In the genomic region with DNA sequence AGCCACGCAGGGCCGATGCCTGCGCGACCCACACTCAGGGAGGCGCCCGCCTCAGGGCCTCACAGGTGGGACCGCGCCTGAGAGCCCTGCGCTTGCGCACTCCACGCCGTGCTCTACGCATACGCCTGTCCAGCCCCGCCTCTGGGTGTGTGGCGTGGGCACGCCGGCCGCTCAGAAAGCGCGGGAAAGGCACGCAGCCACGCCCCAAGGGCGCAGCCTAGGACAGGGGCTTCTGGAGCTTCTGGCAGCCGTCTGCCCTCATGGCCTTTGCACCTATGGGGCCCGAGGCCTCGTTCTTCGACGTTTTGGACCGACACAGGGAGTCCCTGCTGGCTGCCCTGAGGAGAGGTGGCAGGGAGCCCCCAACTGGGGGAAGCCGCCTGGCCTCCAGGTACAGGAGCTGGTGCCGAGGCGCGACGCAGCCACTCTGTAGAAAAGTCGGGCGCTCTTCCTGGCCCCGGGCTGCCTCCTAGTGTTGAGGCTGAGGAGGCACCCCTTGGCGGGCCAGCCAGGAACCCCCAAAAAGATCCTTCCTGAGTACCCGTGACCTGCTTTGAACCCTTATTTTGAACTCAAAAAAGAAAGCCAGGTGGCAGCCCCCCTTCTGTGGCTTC, we compare ENCODE assay signal across 14 cellular contexts. TPM values are rescaled to one million over a fixed set of nuclear protein-coding genes. Genes with fewer than 3 reads are reported as not detected.
A peak's percentile ranks its signal among the peaks of the same experiment; 100 is the strongest.
DNase-seq lines count a peak whose midpoint lies in the region; ATAC-seq, FAIRE-seq and TF ChIP-seq lines count a peak whose summit lies in the region.
"Had no signal": no experiment of that assay in that cellular context is flagged by ENCODE, and none has a peak within 500 bp of the region (broad histone marks: within the 10 kb centered on the region; RNA-seq: fewer than 3 reads in every experiment).

Gene SPO11, plus strand, starts transcription at position 196 of the 614 bp plus-strand sequence. Its CDS starts 65 bp downstream, at position 261.

- peak; percentile 74 to 90 (median 81) for TF ChIP-seq CTCF in H1 (IDR thresholded peaks at IDR 0.05; ENCODE audit: control extremely low read depth in 1 of 3, insufficient read depth in 1 of 3, low read depth in 1 of 3, low read length in 3 of 3)
- peak; percentile 48 for TF ChIP-seq CTCF in nephron progenitor cell (IDR thresholded peaks at IDR 0.05)

- no peak within 1 kb of the TSS for H3K4me3 Mint-ChIP-seq in nephron progenitor cell
- H3K4me3 Mint-ChIP-seq in effector memory CD8-positive, alpha-beta T cell: no peak within 1 kb of the TSS
- H3K4me3 Mint-ChIP-seq: activated T-cell treated with anti-CD3 and anti-CD28 coated beads, Interleukin-2, amount 50 U/mL, for 24 hours; CD8-positive, alpha-beta T cell had no signal

- H3K27ac Mint-ChIP-seq in nephron progenitor cell: no peak within 1 kb of the TSS
- no peak within 1 kb of the TSS for H3K27ac Mint-ChIP-seq in effector memory CD8-positive, alpha-beta T cell
- H3K27ac Mint-ChIP-seq: activated T-cell treated with anti-CD3 and anti-CD28 coated beads, Interleukin-2, amount 50 U/mL, for 24 hours; CD8-positive, alpha-beta T cell had no signal

- CTCF ChIA-PET in H1 (lab: Charles Lee; ENCODE audit: partially characterized antibody): interaction anchor here (0.6 to 12.8 kb wide), 54 partner anchors 10 to 803 kb away, joined by 3 to 150 read pairs (median 6); no protein-coding TSS in a partner anchor

- no peaks in the 10 kb centered on the region for H3K23me2 ChIP-seq in H1 (ENCODE audit: low read depth, low read length)

- peaks cover 13% of the 10 kb centered on the region for H3K27me3 Mint-ChIP-seq in nephron progenitor cell (ENCODE audit: low read depth, poor library complexity)
- H3K27me3 Mint-ChIP-seq in effector memory CD8-positive, alpha-beta T cell: peaks cover 24 to 56% of the 10 kb centered on the region in 2 donors

- H2BK12ac ChIP-seq in H1 (ENCODE audit: low read depth, low read length): no peak within 1 kb of the TSS; the same call in 1 of the 2 replicates

- FAIRE-seq in HTR-8/SVneo (lab: Jason Lieb, UNC) (peak; percentile 31), H1 (lab: Jason Lieb, UNC) (no peak)

- no peak within 1 kb of the TSS for H4K5ac ChIP-seq in H1 (ENCODE audit: insufficient read length, low read depth, low read length)

- no peak within 1 kb of the TSS for H3K14ac ChIP-seq in H1 (ENCODE audit: insufficient read length)

- peaks cover 32% of the 10 kb centered on the region for H3K4me1 Mint-ChIP-seq in nephron progenitor cell
- H3K4me1 Mint-ChIP-seq in effector memory CD8-positive, alpha-beta T cell (ENCODE audit: low read depth in 2 of 2): no peaks in the 10 kb centered on the region

- no peak for TF ChIP-seq POLR2A in H1 (IDR thresholded peaks at IDR 0.05; ENCODE audit: control extremely low read depth in 1 of 2, low read depth in 2 of 2, low read length in 2 of 2)

- ATAC-seq in effector memory CD8-positive, alpha-beta T cell (replicated peaks): no peak
- no peak for ATAC-seq in HG03571 (IDR thresholded peaks at IDR 0.05; ENCODE audit: unreplicated experiment)
- ATAC-seq: CD8-positive, alpha-beta T cell had no signal

- no peaks in the 10 kb centered on the region for H3K79me2 ChIP-seq in H1 (ENCODE audit: control insufficient read depth in 1 of 2, insufficient read depth in 2 of 2, low read length in 2 of 2)

- POLR2A ChIA-PET in H1 (lab: Charles Lee; ENCODE audit: partially characterized antibody): interaction anchor here (1.0 kb wide), 1 partner anchor 67 kb away, joined by 3 read pairs; no protein-coding TSS in a partner anchor

- no peaks in the 10 kb centered on the region for H3K36me3 ChIP-seq in H1 (ENCODE audit: control insufficient read depth in 2 of 4, insufficient read depth in 4 of 4, low read length in 3 of 4)

- peaks cover 0 to 7% (median 2%) of the 10 kb centered on the region in 4 experiments; a peak in 1 of 7 replicates for H3K4me1 ChIP-seq in H1 (replicated peaks in 1 of 4; ENCODE audit: control insufficient read depth in 3 of 4, insufficient read depth in 4 of 4, low read length in 3 of 4)

- no peak within 1 kb of the TSS for H3K9ac ChIP-seq in H1 (replicated peaks in 1 of 4; ENCODE audit: extremely low read depth in 1 of 4, low read depth in 3 of 4, low read length in 3 of 4)

- no peak within 1 kb of the TSS for H3K4ac ChIP-seq in H1 (replicated peaks; ENCODE audit: insufficient read length, low read depth, low read length)

- H2BK20ac ChIP-seq in H1 (ENCODE audit: low read length): no peak within 1 kb of the TSS

- H3K36me3 Mint-ChIP-seq in nephron progenitor cell (ENCODE audit: low read depth): no peaks in the 10 kb centered on the region
- no peaks in the 10 kb centered on the region for H3K36me3 Mint-ChIP-seq in effector memory CD8-positive, alpha-beta T cell (ENCODE audit: insufficient read depth)
- H3K36me3 Mint-ChIP-seq: CD8-positive, alpha-beta T cell had no signal

- H2BK5ac ChIP-seq in H1 (ENCODE audit: low read depth, low read length): no peak within 1 kb of the TSS

- H3K9me3 Mint-ChIP-seq in nephron progenitor cell: no peaks in the 10 kb centered on the region
- no peaks in the 10 kb centered on the region for H3K9me3 Mint-ChIP-seq in effector memory CD8-positive, alpha-beta T cell
- H3K9me3 Mint-ChIP-seq: activated T-cell treated with anti-CD3 and anti-CD28 coated beads, Interleukin-2, amount 50 U/mL, for 24 hours had no signal

- no peak within 1 kb of the TSS for H4K91ac ChIP-seq in H1 (replicated peaks; ENCODE audit: insufficient read length, low read length)

- H4K8ac ChIP-seq in H1 (ENCODE audit: extremely low read depth, insufficient read depth, low read length): peak within 1 kb of the TSS; percentile 64; the same call in 1 of the 2 replicates

- H2AFZ ChIP-seq in H1 (ENCODE audit: low read length): peak within 1 kb of the TSS; percentile 28; the same call in 1 of the 2 replicates

- no peak within 1 kb of the TSS for H3K18ac ChIP-seq in H1 (ENCODE audit: extremely low read depth, low read length)

- no peak for TF ChIP-seq EP300 in H1 (IDR thresholded peaks at IDR 0.05; ENCODE audit: borderline replicate concordance in 1 of 2, low read depth in 2 of 2, low read length in 2 of 2)

- no peak within 1 kb of the TSS for H2AK5ac ChIP-seq in H1 (ENCODE audit: low read depth, low read length)

- H3K23ac ChIP-seq in H1 (ENCODE audit: insufficient read length): no peak within 1 kb of the TSS

- H3K27me3 ChIP-seq in H1 (replicated peaks in 1 of 4; ENCODE audit: control insufficient read depth in 3 of 4, extremely low read depth in 1 of 4, insufficient read depth in 3 of 4, low read length in 3 of 4): peaks cover 0 to 3% (median 0%) of the 10 kb centered on the region in 4 experiments; a peak in 2 of 7 replicates

- no peak within 1 kb of the TSS; the same call in 1 of the 2 replicates for H2BK15ac ChIP-seq in H1 (ENCODE audit: low read length)

- TF ChIP-seq RAD21 in H1 (IDR thresholded peaks at IDR 0.05 in 1 of 2, conservative IDR thresholded peaks at IDR 0.05 in 1 of 2; ENCODE audit: low read depth in 2 of 2, low read length in 2 of 2): peak; percentile 89 to 92

- no peaks in the 10 kb centered on the region for H3K79me1 ChIP-seq in H1 (ENCODE audit: low read depth, low read length)

- H4K20me1 ChIP-seq in H1 (replicated peaks in 1 of 2; ENCODE audit: control insufficient read depth in 1 of 2, insufficient read depth in 2 of 2, low read length in 2 of 2): no peaks in the 10 kb centered on the region

- DNase-seq in ELF-1 (ENCODE audit: low read depth, low spot score) (peak; percentile 63), HTR-8/SVneo (ENCODE audit: insufficient read length, low spot score) (no peak), H1 (ENCODE audit: low read depth in 1 of 2, low spot score in 2 of 2) (peak; percentile 38 to 78), nephron progenitor cell (peak; percentile 22), NCI-H1417 (lab: John Stamatoyannopoulos, UW) (no peak), SHP77 treated with DMSO at 0.1 percent for 48 hours (lab: John Stamatoyannopoulos, UW) (no peak)
- DNase-seq in effector memory CD8-positive, alpha-beta T cell: no peak
- DNase-seq: activated T-cell treated with anti-CD3 and anti-CD28 coated beads, Interleukin-2, amount 50 U/mL, for 24 hours; left cardiac atrium; NCI-H1694 treated with DMSO at 0.1 percent for 48 hours; stimulated activated CD4-positive, alpha-beta T cell treated with anti-CD3 and anti-CD28 coated beads, Interleukin-4, amount 100 ng/mL, for 4 hours had no signal

- WGBS in H1 (ENCODE audit: extremely low coverage in 1 of 2, insufficient coverage in 1 of 2, insufficient read length in 1 of 2, insufficient replicate concordance in 2 of 2, low coverage in 1 of 2, low lambda C conversion rate in 2 of 2, missing lambda C conversion rate in 1 of 2), 2 experiments: 66% methylated on average over 38 of the region's 40 CpGs; no CpG with 5 or more reads in 1 of the 2 experiments

- H3K9me3 ChIP-seq in H1 (ENCODE audit: insufficient read depth in 2 of 2, low read depth in 1 of 2, low read length in 1 of 2): no peaks in the 10 kb centered on the region

- H2BK120ac ChIP-seq in H1 (replicated peaks; ENCODE audit: low read depth, low read length): no peak within 1 kb of the TSS

- H3K27ac ChIP-seq in H1 (ENCODE audit: low read depth, low read length): no peak within 1 kb of the TSS

- H3K4me3 ChIP-seq in H1 (ENCODE audit: extremely low read depth in 1 of 4, insufficient read depth in 2 of 4, low read depth in 3 of 4, low read length in 4 of 4): no peak within 1 kb of the TSS

- H3K56ac ChIP-seq in H1 (replicated peaks; ENCODE audit: insufficient read length, low read depth, low read length): no peak within 1 kb of the TSS

- H3K4me2 ChIP-seq in H1 (ENCODE audit: insufficient read depth in 1 of 2, low read depth in 2 of 2, low read length in 2 of 2): 0 out of 4 replicates have a peak within 1 kb of the TSS, but pooled peaks of 1 of the 2 experiments have one; percentile 22

TF ChIP-seq in H1, 55 proteins besides CTCF, POLR2A, EP300 and RAD21 (continues in another document):
- TF ChIP-seq, protein P1, sequence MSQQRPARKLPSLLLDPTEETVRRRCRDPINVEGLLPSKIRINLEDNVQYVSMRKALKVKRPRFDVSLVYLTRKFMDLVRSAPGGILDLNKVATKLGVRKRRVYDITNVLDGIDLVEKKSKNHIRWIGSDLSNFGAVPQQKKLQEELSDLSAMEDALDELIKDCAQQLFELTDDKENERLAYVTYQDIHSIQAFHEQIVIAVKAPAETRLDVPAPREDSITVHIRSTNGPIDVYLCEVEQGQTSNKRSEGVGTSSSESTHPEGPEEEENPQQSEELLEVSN (IDR thresholded peaks at IDR 0.05): peak; percentile 77; the same call in 1 of the 2 replicates
- TF ChIP-seq NANOG (IDR thresholded peaks at IDR 0.05; ENCODE audit: insufficient read depth, low read depth, low read length, poor library complexity, severe bottlenecking): peak; percentile 27

RNA-seq across cellular contexts. Expression of gene SPO11, which starts in this region (rescaled TPM):
- total RNA-seq in H1 (2021; fragmentation: NEBNext Ultra II Directional; extraction: Animal tissue kit (Norgen Biotek cat#: 25700)): not detected in 2 replicates
- not detected in 2 replicates for polyA plus RNA-seq in H1 (2011; rRNA removed)
- polyA plus RNA-seq in H1 (2011; cell fraction: cytosol; rRNA removed): not detected
- not detected for polyA plus RNA-seq in H1 (2011; cell fraction: nucleus; rRNA removed)
- polyA plus RNA-seq in H1 (2012, experiment 1 of 2): not detected in 4 replicates
- not detected for polyA plus RNA-seq in H1 (2012, experiment 2 of 2)
- not detected for polyA plus RNA-seq in H1 (2013, experiment 1 of 2)
- not detected for polyA plus RNA-seq in H1 (2013, experiment 2 of 2)
- polyA minus RNA-seq in H1 (2011; rRNA and poly(A)+ RNA removed): not detected in 2 replicates
- polyA minus RNA-seq in H1 (2011; cell fraction: cytosol; rRNA and poly(A)+ RNA removed): not detected
- polyA minus RNA-seq in H1 (2011; cell fraction: nucleus; rRNA and poly(A)+ RNA removed): not detected
- total RNA-seq: CD8-positive, alpha-beta T cell; left cardiac atrium; osteoblast had no signal

Comparison
In these comparisons a context has a peak if more than half of its experiments do, and no peak if none do; other contexts are left out.
1. Peak in DNase-seq in H1; RNA of the gene not detected or under 1 TPM.
2. DNase-seq: peak in ELF-1 (single experiment) and nephron progenitor cell (single experiment); none in HTR-8/SVneo (single experiment), NCI-H1417 (0 of 3), effector memory CD8-positive, alpha-beta T cell (0 of 3) and SHP77 treated with DMSO at 0.1 percent for 48 hours (single experiment).